In genomic region chr2:158973111-158973510, GRCh38 we compare ENCODE assay signal across 26 cellular contexts. TPM values are rescaled to one million over a fixed set of nuclear protein-coding genes. Genes with fewer than 3 reads are reported as not detected.
A peak's percentile ranks its signal among the peaks of the same experiment; 100 is the strongest.
DNase-seq lines count a peak whose midpoint lies in the region; FAIRE-seq and TF ChIP-seq lines count a peak whose summit lies in the region.
"Had no signal": no experiment of that assay in that cellular context is flagged by ENCODE, and none has a peak within 500 bp of the region (broad histone marks: within the 10 kb centered on the region; RNA-seq: fewer than 3 reads in every experiment).

No MANE protein-coding gene starts in this region.

- no peaks in the 10 kb centered on the region for H3K27me3 ChIP-seq in trophoblast cell (ENCODE audit: insufficient read depth, low read length)
- no peaks in the 10 kb centered on the region for H3K27me3 ChIP-seq in colonic mucosa
- H3K27me3 ChIP-seq: SJCRH30, tibial artery had no signal

- no peak overlapping the region for H4K12ac ChIP-seq in trophoblast cell (ENCODE audit: low read depth, low read length)

- no CpG with 5 or more reads among the region's 5 CpGs for WGBS in trophoblast cell (ENCODE audit: extremely low coverage, insufficient coverage, insufficient read length)

- TF ChIP-seq POLR2A in H54 (IDR thresholded peaks at IDR 0.05; ENCODE audit: low read depth, low read length), result no peak

- H3K79me1 ChIP-seq in trophoblast cell (ENCODE audit: low read length), result peaks cover 16% of the 10 kb centered on the region

- H3K27ac Mint-ChIP-seq in endothelial cell (ENCODE audit: unreplicated experiment), result no peak overlapping the region
- H3K27ac Mint-ChIP-seq: activated B cell treated with CpG ODN at 0.5 μM for 24 hours; activated CD4-positive, alpha-beta memory T cell treated with anti-CD3 and anti-CD28 coated beads for 36 hours; B cell; memory B cell; naive thymus-derived CD4-positive, alpha-beta T cell had no signal

- no peaks in the 10 kb centered on the region for H3K9me3 Mint-ChIP-seq in endothelial cell (ENCODE audit: unreplicated experiment)
- H3K9me3 Mint-ChIP-seq: activated B cell treated with CpG ODN at 0.5 μM for 24 hours; activated CD4-positive, alpha-beta memory T cell treated with anti-CD3 and anti-CD28 coated beads for 36 hours; memory B cell; naive thymus-derived CD4-positive, alpha-beta T cell had no signal

- H3K27me3 Mint-ChIP-seq in endothelial cell (ENCODE audit: unreplicated experiment), result peaks cover 16% of the 10 kb centered on the region

- peaks cover 52% of the 10 kb centered on the region for H3K4me1 Mint-ChIP-seq in endothelial cell (ENCODE audit: unreplicated experiment)

- TF ChIP-seq CTCF in endothelial cell (IDR thresholded peaks at IDR 0.05; ENCODE audit: unreplicated experiment) (no peak), colonic mucosa (IDR thresholded peaks at IDR 0.05) (no peak)

- no peak overlapping the region for H4K8ac ChIP-seq in trophoblast cell (ENCODE audit: low read depth, low read length)

- FAIRE-seq in H54 (lab: Jason Lieb, UNC), result no peak
- FAIRE-seq: GM19239 had no signal

- no peak overlapping the region for H2AK5ac ChIP-seq in trophoblast cell (ENCODE audit: low read length)

- H3K9ac ChIP-seq in trophoblast cell (ENCODE audit: low read length) (no peak overlapping the region), colonic mucosa (ENCODE audit: low read depth in 2 of 2, low read length in 2 of 2) (no peak overlapping the region)
- H3K9ac ChIP-seq: parathyroid adenoma had no signal

- H3K18ac ChIP-seq in trophoblast cell (ENCODE audit: low read length), result no peak overlapping the region

- H3K27ac ChIP-seq in trophoblast cell (ENCODE audit: low read depth, low read length), result no peak overlapping the region
- H3K27ac ChIP-seq in colonic mucosa, result no peak overlapping the region
- H3K27ac ChIP-seq: 22Rv1, parathyroid adenoma, tibial artery had no signal

- no peak overlapping the region for H3K4me2 ChIP-seq in trophoblast cell (ENCODE audit: low read length)

- H3K9me3 ChIP-seq in trophoblast cell (ENCODE audit: insufficient read depth, low read depth, low read length), result no peaks in the 10 kb centered on the region
- H3K9me3 ChIP-seq in colonic mucosa, result no peaks in the 10 kb centered on the region
- H3K9me3 ChIP-seq: SJCRH30, tibial artery had no signal

- intact Hi-C loops in colonic mucosa (cut with DNase I), result no loop called here

- no peak overlapping the region for H4K91ac ChIP-seq in trophoblast cell (ENCODE audit: low read depth, low read length)

- H2BK120ac ChIP-seq in trophoblast cell (ENCODE audit: insufficient read depth, low read length, poor library complexity), result no peak overlapping the region

- peaks cover 17% of the 10 kb centered on the region for H3K79me2 ChIP-seq in trophoblast cell (ENCODE audit: control insufficient read depth, insufficient read depth, low read length, poor library complexity)

- H2BK5ac ChIP-seq in trophoblast cell (ENCODE audit: low read depth, low read length, poor library complexity), result no peak overlapping the region

- H3K36me3 ChIP-seq in trophoblast cell (ENCODE audit: control insufficient read depth in 1 of 2, insufficient read depth in 2 of 2, low read length in 2 of 2) (no peaks in the 10 kb centered on the region), colonic mucosa (no peaks in the 10 kb centered on the region)
- H3K36me3 ChIP-seq: SJCRH30, tibial artery had no signal

- peaks cover 9% of the 10 kb centered on the region for H3K36me3 Mint-ChIP-seq in endothelial cell (ENCODE audit: low read depth, unreplicated experiment)
- H3K36me3 Mint-ChIP-seq: activated CD4-positive, alpha-beta memory T cell treated with anti-CD3 and anti-CD28 coated beads for 36 hours; memory B cell had no signal

- DNase-seq in DMS79 treated with DMSO at 0.1 percent for 48 hours (lab: John Stamatoyannopoulos, UW) (peak; percentile 100), DMS79 (lab: John Stamatoyannopoulos, UW) (no peak), NCI-H345 treated with DMSO at 0.1 percent for 48 hours (lab: John Stamatoyannopoulos, UW; ENCODE audit: unreplicated experiment) (peak; percentile 67), endothelial cell (ENCODE audit: low spot score) (no peak), trophoblast cell (no peak), colonic mucosa (no peak), NCI-H1105 (lab: John Stamatoyannopoulos, UW) (no peak), H54 (ENCODE audit: insufficient read length, low spot score) (no peak)
- DNase-seq: activated B cell treated with CpG ODN at 0.5 μM for 24 hours; activated CD4-positive, alpha-beta memory T cell treated with anti-CD3 and anti-CD28 coated beads for 36 hours; activated naive CD4-positive, alpha-beta T cell; activated T-cell treated with anti-CD3 and anti-CD28 coated beads for 4 hours; central memory CD4-positive, alpha-beta T cell; effector CD4-positive, alpha-beta T cell; GF-D8; naive thymus-derived CD4-positive, alpha-beta T cell; NCI-H146; stimulated activated CD4-positive, alpha-beta T cell treated with anti-CD3 and anti-CD28 coated beads, Interleukin-1b, Interleukin-23, amount 100 ng/mL, for 48 hours; stimulated activated naive CD4-positive, alpha-beta T cell treated with Interleukin-2 at 50 U/mL for 16 hours; tibial artery had no signal

- H3K23ac ChIP-seq in trophoblast cell (ENCODE audit: low read length), result no peak overlapping the region

- H3K4me3 Mint-ChIP-seq in endothelial cell (ENCODE audit: unreplicated experiment), result peak overlapping the region; percentile 30
- H3K4me3 Mint-ChIP-seq: activated B cell treated with CpG ODN at 0.5 μM for 24 hours; activated CD4-positive, alpha-beta memory T cell treated with anti-CD3 and anti-CD28 coated beads for 36 hours; B cell; memory B cell; naive thymus-derived CD4-positive, alpha-beta T cell had no signal

- H3K14ac ChIP-seq in trophoblast cell (ENCODE audit: low read length), result no peak overlapping the region

- H2AFZ ChIP-seq in trophoblast cell (ENCODE audit: insufficient read depth, low read length, poor library complexity), result no peak overlapping the region
- H2AFZ ChIP-seq: parathyroid adenoma had no signal

- H3K4me3 ChIP-seq in trophoblast cell (ENCODE audit: low read depth, low read length) (no peak overlapping the region), colonic mucosa (no peak overlapping the region)
- H3K4me3 ChIP-seq: tibial artery had no signal

- H2BK12ac ChIP-seq in trophoblast cell (ENCODE audit: low read length), result no peak overlapping the region

- H3K4ac ChIP-seq in trophoblast cell (ENCODE audit: low read depth, low read length), result peak overlapping the region; percentile 41

- H3K4me1 ChIP-seq in trophoblast cell (ENCODE audit: control insufficient read depth in 1 of 2, insufficient read depth in 2 of 2, low read length in 2 of 2) (peaks cover under 1 to 7% of the 10 kb centered on the region in 2 experiments), colonic mucosa (no peaks in the 10 kb centered on the region)

RNA-seq across cellular contexts. Expression of gene TANC1, which starts 4.7 kb away (rescaled TPM):
- total RNA-seq in endothelial cell (ENCODE audit: unreplicated experiment) (84.1 TPM), colonic mucosa (10 to 100 TPM; 28.3 to 32.7 TPM)
- polyA plus RNA-seq in trophoblast cell (2013), result 20.5 and 20.8 TPM in 2 replicates
- total RNA-seq: activated B cell treated with CpG ODN at 0.5 μM for 24 hours, B cell had no signal

Comparison
In these comparisons a context has a peak if more than half of its experiments do, and no peak if none do; other contexts are left out.
1. DNase-seq: peak in DMS79 treated with DMSO at 0.1 percent for 48 hours (single experiment) and NCI-H345 treated with DMSO at 0.1 percent for 48 hours (single experiment); none in DMS79 (single experiment), endothelial cell (single experiment), trophoblast cell (0 of 2), colonic mucosa (single experiment), NCI-H1105 (single experiment) and H54 (single experiment).